In genomic region chr15:99732711-99733267, GRCh38 we compare ENCODE assay signal across 8 cellular contexts. TPM values are rescaled to one million over a fixed set of nuclear protein-coding genes. Genes with fewer than 3 reads are reported as not detected.
DNase-seq lines count a peak whose midpoint lies in the region; ATAC-seq and TF ChIP-seq lines count a peak whose summit lies in the region.

No MANE protein-coding gene starts in this region.

- H3K36me3 ChIP-seq in DND-41 (ENCODE audit: insufficient read depth, low read length), result peaks cover 20% of the 10 kb centered on the region
- no peaks in the 10 kb centered on the region for H3K36me3 ChIP-seq in smooth muscle cell (ENCODE audit: low read depth)

- no peaks in the 10 kb centered on the region for H3K27me3 Mint-ChIP-seq in activated naive CD8-positive, alpha-beta T cell treated with anti-CD3 and anti-CD28 coated beads for 36 hours

- H3K4me3 ChIP-seq in DND-41 (ENCODE audit: low read depth in 1 of 2, low read length in 2 of 2) (peak overlapping the region; percentile 64 to 80; a peak in 3 of 4 replicates), iPS-18c (ENCODE audit: insufficient read depth, low read depth, low read length) (peak overlapping the region; percentile 75), smooth muscle cell (peak overlapping the region; percentile 85)

- H3K27me3 ChIP-seq in DND-41 (ENCODE audit: insufficient read depth, low read length, poor library complexity) (no peaks in the 10 kb centered on the region), smooth muscle cell (ENCODE audit: low read depth) (no peaks in the 10 kb centered on the region)

- DNase-seq in DND-41 (no peak), smooth muscle cell (lab: John Stamatoyannopoulos, UW; ENCODE audit: unreplicated experiment) (no peak), NCI-H1092 (lab: John Stamatoyannopoulos, UW) (no peak)
- DNase-seq in activated naive CD8-positive, alpha-beta T cell treated with anti-CD3 and anti-CD28 coated beads for 36 hours, result peak; percentile 33
- DNase-seq in stimulated activated naive CD4-positive, alpha-beta T cell treated with Interleukin-2 at 50 U/mL for 16 hours (lab: John Stamatoyannopoulos, UW), result no peak

- no peaks in the 10 kb centered on the region for H3K9me3 Mint-ChIP-seq in activated naive CD8-positive, alpha-beta T cell treated with anti-CD3 and anti-CD28 coated beads for 36 hours

- H3K4me1 Mint-ChIP-seq in activated naive CD8-positive, alpha-beta T cell treated with anti-CD3 and anti-CD28 coated beads for 36 hours, result peaks cover 20% of the 10 kb centered on the region

- H3K9me3 ChIP-seq in DND-41 (ENCODE audit: insufficient read depth, low read length, severe bottlenecking) (no peaks in the 10 kb centered on the region), iPS-18c (ENCODE audit: control insufficient read depth, insufficient read depth, low read length) (no peaks in the 10 kb centered on the region), smooth muscle cell (replicated peaks; ENCODE audit: low read depth) (no peaks in the 10 kb centered on the region)

- peak overlapping the region; percentile 94 for H3K4me2 ChIP-seq in DND-41 (ENCODE audit: insufficient read depth, low read length)
- H3K4me2 ChIP-seq in smooth muscle cell, result peak overlapping the region; percentile 89

- peak overlapping the region; percentile 80 for H3K4me3 Mint-ChIP-seq in activated naive CD8-positive, alpha-beta T cell treated with anti-CD3 and anti-CD28 coated beads for 36 hours

- H2AFZ ChIP-seq in DND-41 (ENCODE audit: low read depth, low read length), result peak overlapping the region; percentile 76
- peak overlapping the region; percentile 83 for H2AFZ ChIP-seq in smooth muscle cell (ENCODE audit: low read depth)

- TF ChIP-seq CTCF in DND-41 (IDR thresholded peaks at IDR 0.05; ENCODE audit: borderline replicate concordance, extremely low read depth, low read length, poor library complexity, severe bottlenecking), result no peak
- no peak for TF ChIP-seq CTCF in smooth muscle cell (IDR thresholded peaks at IDR 0.05; ENCODE audit: borderline replicate concordance, insufficient read depth, poor library complexity, severe bottlenecking)

- H3K9ac ChIP-seq in DND-41 (ENCODE audit: low read depth, low read length) (peak overlapping the region; percentile 77), smooth muscle cell (ENCODE audit: low read depth) (peak overlapping the region; percentile 80)

- H3K79me2 ChIP-seq in DND-41 (ENCODE audit: insufficient read depth, low read length) (peaks cover 17% of the 10 kb centered on the region), smooth muscle cell (ENCODE audit: low read depth) (peaks cover 5% of the 10 kb centered on the region)

- H3K4me1 ChIP-seq in DND-41 (ENCODE audit: insufficient read depth, low read length) (peaks cover 25% of the 10 kb centered on the region), smooth muscle cell (ENCODE audit: low read depth) (no peaks in the 10 kb centered on the region)

- H4K20me1 ChIP-seq in DND-41 (ENCODE audit: insufficient read depth, low read length), result no peaks in the 10 kb centered on the region
- peaks cover 17% of the 10 kb centered on the region for H4K20me1 ChIP-seq in smooth muscle cell (ENCODE audit: low read depth)

- ATAC-seq in DND-41 (ENCODE audit: insufficient read depth, low read depth), result peak; percentile 43; the same call in 2 of the 3 replicates
- peak; percentile 34 for ATAC-seq in GM19467 (IDR thresholded peaks at IDR 0.05; ENCODE audit: unreplicated experiment)
- ATAC-seq in HG03558 (IDR thresholded peaks at IDR 0.05; ENCODE audit: extremely low read depth, unreplicated experiment), result peak; percentile 18

- H3K27ac ChIP-seq in DND-41 (ENCODE audit: low read length), result peak overlapping the region; percentile 71
- H3K27ac ChIP-seq in smooth muscle cell (ENCODE audit: low read depth), result no peak overlapping the region

- no peaks in the 10 kb centered on the region for H3F3A ChIP-seq in smooth muscle cell (ENCODE audit: low read depth)

- WGBS in smooth muscle cell (ENCODE audit: low lambda C conversion rate), result 2% methylated on average over 37 of the region's 49 CpGs

- peak overlapping the region; percentile 50 for H3K27ac Mint-ChIP-seq in activated naive CD8-positive, alpha-beta T cell treated with anti-CD3 and anti-CD28 coated beads for 36 hours

- peaks cover 2% of the 10 kb centered on the region for H3K36me3 Mint-ChIP-seq in activated naive CD8-positive, alpha-beta T cell treated with anti-CD3 and anti-CD28 coated beads for 36 hours

RNA-seq across cellular contexts. Expression of gene LYSMD4, which starts 0.4 kb away (rescaled TPM):
- total RNA-seq in activated naive CD8-positive, alpha-beta T cell treated with anti-CD3 and anti-CD28 coated beads for 36 hours, result 1 to 10 TPM; 5.5 to 6.1 TPM
- 4.4 and 6.1 TPM in 2 replicates for total RNA-seq in smooth muscle cell
- 6.0 and 12.4 TPM in 2 replicates for polyA plus RNA-seq in smooth muscle cell
